ENCODE assay signal across 9 cellular contexts in genomic region chr3:50266808-50267207, GRCh38. TPM values are rescaled to one million over a fixed set of nuclear protein-coding genes. Genes with fewer than 3 reads are reported as not detected.
DNase-seq lines count a peak whose midpoint lies in the region; ATAC-seq and TF ChIP-seq lines count a peak whose summit lies in the region.
"Had no signal": no experiment of that assay in that cellular context is flagged by ENCODE, and none has a peak within 500 bp of the region (broad histone marks: within the 10 kb centered on the region; RNA-seq: fewer than 3 reads in every experiment).

No MANE protein-coding gene starts in this region.

- no peaks in the 10 kb centered on the region for H3K9me3 ChIP-seq in PC-3 (ENCODE audit: low read length)
- no peaks in the 10 kb centered on the region for H3K9me3 ChIP-seq in mucosa of rectum (ENCODE audit: control insufficient read depth in 2 of 2, low read length in 2 of 2)
- no peaks in the 10 kb centered on the region for H3K9me3 ChIP-seq in testis

- CTCF ChIA-PET in PC-3 (lab: Charles Lee), result no interaction called here

- H3K27ac ChIP-seq in PC-3 (ENCODE audit: low read length), result no peak overlapping the region
- peak overlapping the region; percentile 94 to 100 (median 100) for H3K27ac ChIP-seq in dorsolateral prefrontal cortex
- peak overlapping the region; percentile 96 to 97 for H3K27ac ChIP-seq in mucosa of rectum (ENCODE audit: low read depth in 2 of 2, low read length in 2 of 2)
- peak overlapping the region; percentile 71 to 72 for H3K27ac ChIP-seq in testis

- no peaks in the 10 kb centered on the region for H3K27me3 ChIP-seq in PC-3 (ENCODE audit: low read length)
- H3K27me3 ChIP-seq in dorsolateral prefrontal cortex, result peaks cover 0 to 2% (median 0%) of the 10 kb centered on the region in 45 donors
- no peaks in the 10 kb centered on the region for H3K27me3 ChIP-seq in mucosa of rectum (ENCODE audit: control insufficient read depth in 2 of 2, insufficient read depth in 2 of 2, low read length in 2 of 2)
- no peaks in the 10 kb centered on the region for H3K27me3 ChIP-seq in testis

- H4K20me1 ChIP-seq in PC-3 (ENCODE audit: low read length), result no peaks in the 10 kb centered on the region

- 0 out of 2 replicates have a peak, but pooled peaks cover 3% of the 10 kb centered on the region for H3K79me2 ChIP-seq in PC-3 (ENCODE audit: low read length)

- no peak for ATAC-seq in PC-3
- no peak for ATAC-seq in GM19035 (IDR thresholded peaks at IDR 0.05; ENCODE audit: unreplicated experiment)

- H3F3A ChIP-seq in PC-3 (ENCODE audit: low read length, unreplicated experiment), result no peaks in the 10 kb centered on the region

- no peak for DNase-seq in PC-3
- DNase-seq in dorsolateral prefrontal cortex, result no peak
- DNase-seq in testis, result no peak
- no peak for DNase-seq in NCI-H2107 (lab: John Stamatoyannopoulos, UW)
- no peak for DNase-seq in Ammon's horn (ENCODE audit: low spot score)
- DNase-seq in T-helper 2 cell, result no peak
- DNase-seq: mammary epithelial cell had no signal

- intact Hi-C loops in PC-3 (cut with micrococcal nuclease) (no loop called here), dorsolateral prefrontal cortex (cut with DNase I) (no loop called here), testis (cut with DNase I; ENCODE audit: low total_unique reads) (no loop called here)

- H3K4me2 ChIP-seq in PC-3 (ENCODE audit: low read length), result peak overlapping the region; percentile 35; the same call in 1 of the 2 replicates

- TF ChIP-seq CTCF in PC-3 (conservative IDR thresholded peaks at IDR 0.05; ENCODE audit: low read depth, low read length), result no peak
- no peak for TF ChIP-seq CTCF in dorsolateral prefrontal cortex (IDR thresholded peaks at IDR 0.05 in 54 of 56, conservative IDR thresholded peaks at IDR 0.05 in 2 of 56; ENCODE audit: low read depth in 1 of 56, partially characterized antibody in 56 of 56)
- no peak for TF ChIP-seq CTCF in testis (IDR thresholded peaks at IDR 0.05)

- H3K9ac ChIP-seq in PC-3 (ENCODE audit: low read length) (no peak overlapping the region), mucosa of rectum (ENCODE audit: low read depth in 1 of 2, low read length in 2 of 2) (peak overlapping the region; percentile 88 to 93)

- no peak overlapping the region for H2AFZ ChIP-seq in PC-3 (ENCODE audit: low read length)

- no peaks in the 10 kb centered on the region for H3K9me2 ChIP-seq in PC-3 (replicated peaks; ENCODE audit: low read length)

- BruUV-seq in PC-3 (replicated peaks; lab: Mats Ljungman, UMichigan), result TSS peak; percentile 33

- WGBS in testis, 2 donors, result 76 to 81% methylated on average over 5 to 6 of the region's 6 CpGs

- H3K4me1 ChIP-seq in PC-3 (ENCODE audit: insufficient read depth, low read length) (peaks cover 59% of the 10 kb centered on the region), mucosa of rectum (ENCODE audit: control insufficient read depth in 2 of 2, insufficient read depth in 2 of 2, low read length in 2 of 2) (peaks cover 61 to 69% of the 10 kb centered on the region in 2 donors), testis (peaks cover 57% of the 10 kb centered on the region)

- TF ChIP-seq POLR2A in testis (IDR thresholded peaks at IDR 0.05), result no peak

- POLR2A ChIA-PET in PC-3 (lab: Charles Lee; ENCODE audit: unreplicated experiment), result no interaction called here

- H3K36me3 ChIP-seq in PC-3 (ENCODE audit: low read depth, low read length) (no peaks in the 10 kb centered on the region), mucosa of rectum (ENCODE audit: control insufficient read depth in 2 of 2, insufficient read depth in 2 of 2, low read length in 2 of 2) (peaks cover 0 to 3% of the 10 kb centered on the region in 2 donors), testis (ENCODE audit: low read depth, missing control alignments) (no peaks in the 10 kb centered on the region)

- H3K4me3 ChIP-seq in PC-3 (ENCODE audit: low read length) (no peak overlapping the region), dorsolateral prefrontal cortex (peak overlapping the region; percentile 44 to 80 (median 65)), mucosa of rectum (ENCODE audit: low read length in 2 of 2) (peak overlapping the region; percentile 63 to 72), testis (peak overlapping the region; percentile 23 to 26)

RNA-seq across cellular contexts. Expression of gene SEMA3B, which starts 2.1 kb away (rescaled TPM):
- total RNA-seq in PC-3 (2014; rRNA removed) (40.1 and 63.9 TPM in 2 replicates), dorsolateral prefrontal cortex (100 to 1,000 TPM in 85 of 120 experiments, 10 to 100 TPM in 35; 36.0 to 486 (median 135) TPM), testis (10 to 100 TPM; 12.9 to 26.7 TPM)
- polyA plus RNA-seq in testis (ENCODE audit: insufficient read depth, low read depth, low replicate concordance), result 30.2 TPM

RNA-seq across cellular contexts. Expression of gene LSMEM2, which starts 12.1 kb away (rescaled TPM):
- total RNA-seq in PC-3 (2014; rRNA removed), result not detected in 2 replicates
- total RNA-seq in dorsolateral prefrontal cortex, result 1 to 10 TPM in 95 of 120 experiments, under 1 TPM in 23, not detected in 2; 0.31 to 7.4 (median 1.7) TPM
- 1 to 10 TPM; 1.5 to 3.2 TPM for total RNA-seq in testis
- 2.6 TPM for polyA plus RNA-seq in testis (ENCODE audit: insufficient read depth, low read depth, low replicate concordance)

RNA-seq across cellular contexts. Expression of gene IFRD2, which starts 25.4 kb away (rescaled TPM):
- total RNA-seq in PC-3 (2014; rRNA removed), result 223 and 300 TPM in 2 replicates
- 10 to 100 TPM; 15.0 to 46.2 (median 28.8) TPM for total RNA-seq in dorsolateral prefrontal cortex
- total RNA-seq in testis, result 10 to 100 TPM; 55.3 to 60.9 TPM
- 42.3 TPM for polyA plus RNA-seq in testis (ENCODE audit: insufficient read depth, low read depth, low replicate concordance)

RNA-seq across cellular contexts. Expression of gene GNAI2, which starts 30.8 kb away (rescaled TPM):
- total RNA-seq in PC-3 (2014; rRNA removed) (221 and 254 TPM in 2 replicates), dorsolateral prefrontal cortex (100 to 1,000 TPM; 117 to 240 (median 161) TPM), testis (100 to 1,000 TPM; 239 to 343 TPM)
- polyA plus RNA-seq in testis (ENCODE audit: insufficient read depth, low read depth, low replicate concordance), result 238 TPM

RNA-seq across cellular contexts. Expression of gene HYAL3, which starts 32.4 kb away (rescaled TPM):
- total RNA-seq in PC-3 (2014; rRNA removed) (13.2 and 20.8 TPM in 2 replicates), dorsolateral prefrontal cortex (10 to 100 TPM in 25 of 120 experiments, 1 to 10 TPM in 95; 3.0 to 14.8 (median 8.4) TPM), testis (10 to 100 TPM; 13.8 to 25.2 TPM)
- polyA plus RNA-seq in testis (ENCODE audit: insufficient read depth, low read depth, low replicate concordance), result 27.9 TPM
